30 cellular contexts compared by ENCODE assay signal in genomic region chr6:25314776-25315175, GRCh38.
"Had no signal": no experiment of that assay in that cellular context is flagged by ENCODE, and none has a peak within 500 bp of the region (broad histone marks: within the 10 kb centered on the region; RNA-seq: fewer than 3 reads in every experiment).

No MANE protein-coding gene starts in this region.

- ATAC-seq: activated CD8-positive, alpha-beta memory T cell treated with anti-CD3 and anti-CD28 coated beads, Interleukin-2, amount 10 ng/mL, durations not matched to agents 7 days and 5 days; activated CD8-positive, alpha-beta T cell treated with anti-CD3 and anti-CD28 coated beads, Interleukin-2, amount 10 ng/mL, durations not matched to agents 7 days and 5 days; activated naive CD8-positive, alpha-beta T cell treated with anti-CD3 and anti-CD28 coated beads, Interleukin-2, amount 50 U/mL, for 24 hours; body of pancreas; effector memory CD8-positive, alpha-beta T cell; T-helper 17 cell had no signal

- H3K27ac Mint-ChIP-seq: activated CD4-positive, alpha-beta memory T cell treated with anti-CD3 and anti-CD28 coated beads for 36 hours; activated CD4-positive, alpha-beta T cell treated with anti-CD3 and anti-CD28 coated beads, Interleukin-2, amount 10 ng/mL, durations not matched to agents 24 days and 14 days; activated CD8-positive, alpha-beta memory T cell treated with anti-CD3 and anti-CD28 coated beads, Interleukin-2, amount 10 ng/mL, durations not matched to agents 7 days and 5 days; activated CD8-positive, alpha-beta T cell treated with anti-CD3 and anti-CD28 coated beads, Interleukin-2, amount 10 ng/mL, durations not matched to agents 7 days and 5 days; activated naive CD4-positive, alpha-beta T cell treated with anti-CD3 and anti-CD28 coated beads for 36 hours; activated naive CD8-positive, alpha-beta T cell treated with anti-CD3 and anti-CD28 coated beads for 36 hours; activated naive CD8-positive, alpha-beta T cell treated with anti-CD3 and anti-CD28 coated beads, Interleukin-2, amount 50 U/mL, for 24 hours; activated T-helper 1 cell treated with anti-CD3 and anti-CD28 coated beads, Interleukin-12 subunit alpha, Interleukin-12 subunit beta, Interleukin-2, Interleukin-4 antibody, amounts not matched to agents 30 ng/mL and 10 ng/mL and 1 ng/mL, durations not matched to agents 14 hours and 24 hours and 36 hours; activated T-helper 2 cell treated with anti-CD3 and anti-CD28 coated beads, Interferon-gamma antibody, Interleukin-2, Interleukin-4, amounts not matched to agents 10 μg/mL and 5 μg/mL and 100 μg/mL, durations not matched to agents 14 hours and 24 hours and 36 hours; effector memory CD8-positive, alpha-beta T cell; T-helper 17 cell; T-helper 2 cell treated with Interferon-gamma antibody and Interleukin-4, amounts not matched to agents 5 μg/mL and 100 μg/mL, for 36 hours had no signal

- H3K4me1 Mint-ChIP-seq: activated CD8-positive, alpha-beta memory T cell treated with anti-CD3 and anti-CD28 coated beads, Interleukin-2, amount 10 ng/mL, durations not matched to agents 7 days and 5 days had no signal

- H3K9me3 ChIP-seq: adrenal gland, body of pancreas, esophagus squamous epithelium had no signal

- H3K27ac ChIP-seq: adrenal gland, body of pancreas, epithelial cell of prostate, esophagus squamous epithelium had no signal

- H3K27me3 Mint-ChIP-seq: activated CD4-positive, alpha-beta memory T cell treated with anti-CD3 and anti-CD28 coated beads for 36 hours; activated CD8-positive, alpha-beta memory T cell treated with anti-CD3 and anti-CD28 coated beads, Interleukin-2, amount 10 ng/mL, durations not matched to agents 7 days and 5 days; activated naive CD4-positive, alpha-beta T cell treated with anti-CD3 and anti-CD28 coated beads, Interleukin-2, amount 50 U/mL, for 24 hours; activated naive CD8-positive, alpha-beta T cell treated with anti-CD3 and anti-CD28 coated beads for 36 hours; activated naive CD8-positive, alpha-beta T cell treated with anti-CD3 and anti-CD28 coated beads, Interleukin-2, amount 50 U/mL, for 24 hours; T-helper 17 cell had no signal

- DNase-seq: activated CD4-positive, alpha-beta memory T cell treated with anti-CD3 and anti-CD28 coated beads for 36 hours; activated CD4-positive, alpha-beta T cell treated with anti-CD3 and anti-CD28 coated beads for 1 hour; activated CD4-positive, alpha-beta T cell treated with anti-CD3 and anti-CD28 coated beads, Interleukin-2, amount 10 ng/mL, durations not matched to agents 24 days and 14 days; activated CD8-positive, alpha-beta memory T cell treated with anti-CD3 and anti-CD28 coated beads, Interleukin-2, amount 10 ng/mL, durations not matched to agents 7 days and 5 days; activated CD8-positive, alpha-beta memory T cell treated with anti-CD3 and anti-CD28 coated beads, Interleukin-2, amount 50 U/mL, for 4 hours; activated CD8-positive, alpha-beta T cell treated with anti-CD3 and anti-CD28 coated beads, Interleukin-2, amount 10 ng/mL, durations not matched to agents 7 days and 5 days; activated effector memory CD4-positive, alpha-beta T cell treated with anti-CD3 and anti-CD28 coated beads, Interleukin-2, amount 50 U/mL, for 16 hours; activated naive CD4-positive, alpha-beta T cell treated with anti-CD3 and anti-CD28 coated beads for 36 hours; activated naive CD8-positive, alpha-beta T cell treated with anti-CD3 and anti-CD28 coated beads for 36 hours; activated naive CD8-positive, alpha-beta T cell treated with anti-CD3 and anti-CD28 coated beads, Interleukin-2, amount 50 U/mL, for 24 hours; activated T-cell treated with anti-CD3 and anti-CD28 coated beads, Interleukin-2, amount 50 U/mL, for 1 hour; activated T-cell treated with anti-CD3 and anti-CD28 coated beads, Interleukin-2, amount 50 U/mL, for 48 hours; adrenal gland; amygdala; aorta; body of pancreas; caudate nucleus; cortex of kidney; effector CD4-positive, alpha-beta T cell; effector memory CD8-positive, alpha-beta T cell; esophagus squamous epithelium; head of caudate nucleus; T-helper 1 cell; T-helper 17 cell; T1000 had no signal

- H3K9me3 Mint-ChIP-seq: activated CD4-positive, alpha-beta memory T cell treated with anti-CD3 and anti-CD28 coated beads for 36 hours; activated CD4-positive, alpha-beta T cell treated with anti-CD3 and anti-CD28 coated beads, Interleukin-2, amount 10 ng/mL, durations not matched to agents 24 days and 14 days; activated naive CD4-positive, alpha-beta T cell treated with anti-CD3 and anti-CD28 coated beads for 36 hours; activated naive CD4-positive, alpha-beta T cell treated with anti-CD3 and anti-CD28 coated beads, Interleukin-2, amount 50 U/mL, for 24 hours; activated naive CD8-positive, alpha-beta T cell treated with anti-CD3 and anti-CD28 coated beads for 36 hours; activated naive CD8-positive, alpha-beta T cell treated with anti-CD3 and anti-CD28 coated beads, Interleukin-2, amount 50 U/mL, for 24 hours; activated T-helper 1 cell treated with anti-CD3 and anti-CD28 coated beads, Interleukin-12 subunit alpha, Interleukin-12 subunit beta, Interleukin-2, Interleukin-4 antibody, amounts not matched to agents 30 ng/mL and 10 ng/mL and 1 ng/mL, durations not matched to agents 14 hours and 24 hours and 36 hours; activated T-helper 2 cell treated with anti-CD3 and anti-CD28 coated beads, Interferon-gamma antibody, Interleukin-2, Interleukin-4, amounts not matched to agents 10 μg/mL and 5 μg/mL and 100 μg/mL, durations not matched to agents 14 hours and 24 hours and 36 hours; effector memory CD8-positive, alpha-beta T cell; T-helper 2 cell treated with Interferon-gamma antibody and Interleukin-4, amounts not matched to agents 5 μg/mL and 100 μg/mL, for 36 hours had no signal

- H3K36me3 ChIP-seq: adrenal gland, esophagus squamous epithelium had no signal

- H3K4me3 Mint-ChIP-seq: activated CD4-positive, alpha-beta memory T cell treated with anti-CD3 and anti-CD28 coated beads for 36 hours; activated CD4-positive, alpha-beta T cell treated with anti-CD3 and anti-CD28 coated beads, Interleukin-2, amount 10 ng/mL, durations not matched to agents 24 days and 14 days; activated CD8-positive, alpha-beta memory T cell treated with anti-CD3 and anti-CD28 coated beads, Interleukin-2, amount 10 ng/mL, durations not matched to agents 7 days and 5 days; activated CD8-positive, alpha-beta T cell treated with anti-CD3 and anti-CD28 coated beads, Interleukin-2, amount 10 ng/mL, durations not matched to agents 7 days and 5 days; activated naive CD4-positive, alpha-beta T cell treated with anti-CD3 and anti-CD28 coated beads for 36 hours; activated naive CD4-positive, alpha-beta T cell treated with anti-CD3 and anti-CD28 coated beads, Interleukin-2, amount 50 U/mL, for 24 hours; activated naive CD8-positive, alpha-beta T cell treated with anti-CD3 and anti-CD28 coated beads for 36 hours; activated naive CD8-positive, alpha-beta T cell treated with anti-CD3 and anti-CD28 coated beads, Interleukin-2, amount 50 U/mL, for 24 hours; activated T-helper 1 cell treated with anti-CD3 and anti-CD28 coated beads, Interleukin-12 subunit alpha, Interleukin-12 subunit beta, Interleukin-2, Interleukin-4 antibody, amounts not matched to agents 30 ng/mL and 10 ng/mL and 1 ng/mL, durations not matched to agents 14 hours and 24 hours and 36 hours; effector memory CD8-positive, alpha-beta T cell; T-helper 17 cell; T-helper 2 cell treated with Interferon-gamma antibody and Interleukin-4, amounts not matched to agents 5 μg/mL and 100 μg/mL, for 36 hours had no signal

- H3K27me3 ChIP-seq: adrenal gland, body of pancreas, esophagus squamous epithelium had no signal

- H3K36me3 Mint-ChIP-seq: activated CD4-positive, alpha-beta memory T cell treated with anti-CD3 and anti-CD28 coated beads for 36 hours; activated CD8-positive, alpha-beta memory T cell treated with anti-CD3 and anti-CD28 coated beads, Interleukin-2, amount 10 ng/mL, durations not matched to agents 7 days and 5 days; activated naive CD4-positive, alpha-beta T cell treated with anti-CD3 and anti-CD28 coated beads, Interleukin-2, amount 50 U/mL, for 24 hours; activated naive CD8-positive, alpha-beta T cell treated with anti-CD3 and anti-CD28 coated beads for 36 hours had no signal

- H3K4me3 ChIP-seq: adrenal gland, body of pancreas, esophagus squamous epithelium had no signal
